ENCODE assay signal across 1 cellular context in the genomic region with DNA sequence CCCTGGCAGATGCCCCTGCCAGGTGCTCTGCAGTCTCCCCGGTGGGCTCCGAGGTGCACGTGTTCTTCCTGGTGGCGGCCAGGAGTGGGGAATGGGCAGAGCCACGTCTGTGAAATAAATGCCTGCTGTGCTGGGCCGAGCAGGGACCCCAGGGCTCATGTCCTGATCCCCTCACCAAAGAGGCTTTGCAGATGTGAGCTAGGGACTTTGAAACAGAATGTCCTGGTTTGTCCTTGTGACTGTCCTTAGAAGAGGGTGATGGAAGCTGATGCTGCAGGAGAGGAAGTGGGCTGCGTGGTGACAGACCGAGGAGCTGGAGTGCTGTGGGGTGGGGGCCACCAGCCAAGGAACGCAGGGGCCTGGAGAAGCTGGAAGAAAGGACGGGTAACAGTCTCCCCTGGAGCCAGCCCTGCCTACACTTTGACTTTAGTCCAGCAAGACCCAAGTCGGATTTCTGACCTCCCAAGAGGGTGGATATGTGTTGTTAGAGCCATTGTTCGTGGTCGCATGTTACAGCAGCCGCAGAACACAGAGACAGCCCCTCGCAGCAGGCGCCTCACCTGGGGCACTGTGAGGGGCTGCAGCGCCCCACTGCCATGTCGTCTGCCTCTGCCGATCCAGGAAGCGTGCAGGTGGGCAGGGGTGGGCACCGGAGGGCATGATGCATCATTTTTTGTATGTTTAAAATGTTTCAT.
TF ChIP-seq lines count a peak whose summit lies in the region.

No MANE protein-coding gene starts in this region.

TF ChIP-seq in SK-N-SH treated with all-trans-retinoic acid at 6 μM for 48 hours, 23 proteins besides CTCF, POLR2A, EP300 and RAD21 (continued from another document):
- TF ChIP-seq, protein P1, sequence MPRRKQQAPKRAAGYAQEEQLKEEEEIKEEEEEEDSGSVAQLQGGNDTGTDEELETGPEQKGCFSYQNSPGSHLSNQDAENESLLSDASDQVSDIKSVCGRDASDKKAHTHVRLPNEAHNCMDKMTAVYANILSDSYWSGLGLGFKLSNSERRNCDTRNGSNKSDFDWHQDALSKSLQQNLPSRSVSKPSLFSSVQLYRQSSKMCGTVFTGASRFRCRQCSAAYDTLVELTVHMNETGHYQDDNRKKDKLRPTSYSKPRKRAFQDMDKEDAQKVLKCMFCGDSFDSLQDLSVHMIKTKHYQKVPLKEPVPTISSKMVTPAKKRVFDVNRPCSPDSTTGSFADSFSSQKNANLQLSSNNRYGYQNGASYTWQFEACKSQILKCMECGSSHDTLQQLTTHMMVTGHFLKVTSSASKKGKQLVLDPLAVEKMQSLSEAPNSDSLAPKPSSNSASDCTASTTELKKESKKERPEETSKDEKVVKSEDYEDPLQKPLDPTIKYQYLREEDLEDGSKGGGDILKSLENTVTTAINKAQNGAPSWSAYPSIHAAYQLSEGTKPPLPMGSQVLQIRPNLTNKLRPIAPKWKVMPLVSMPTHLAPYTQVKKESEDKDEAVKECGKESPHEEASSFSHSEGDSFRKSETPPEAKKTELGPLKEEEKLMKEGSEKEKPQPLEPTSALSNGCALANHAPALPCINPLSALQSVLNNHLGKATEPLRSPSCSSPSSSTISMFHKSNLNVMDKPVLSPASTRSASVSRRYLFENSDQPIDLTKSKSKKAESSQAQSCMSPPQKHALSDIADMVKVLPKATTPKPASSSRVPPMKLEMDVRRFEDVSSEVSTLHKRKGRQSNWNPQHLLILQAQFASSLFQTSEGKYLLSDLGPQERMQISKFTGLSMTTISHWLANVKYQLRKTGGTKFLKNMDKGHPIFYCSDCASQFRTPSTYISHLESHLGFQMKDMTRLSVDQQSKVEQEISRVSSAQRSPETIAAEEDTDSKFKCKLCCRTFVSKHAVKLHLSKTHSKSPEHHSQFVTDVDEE (CRISPR knock-in tag; IDR thresholded peaks at IDR 0.05) = no peak
- TF ChIP-seq BACH2 (CRISPR knock-in tag; IDR thresholded peaks at IDR 0.05; ENCODE audit: borderline replicate concordance) (no peak), ZFP3 (CRISPR knock-in tag; IDR thresholded peaks at IDR 0.05) (no peak), PPARA (CRISPR knock-in tag; IDR thresholded peaks at IDR 0.05; ENCODE audit: borderline replicate concordance) (no peak), TCF4 (CRISPR knock-in tag; IDR thresholded peaks at IDR 0.05; ENCODE audit: borderline replicate concordance) (no peak), ZNF8 (CRISPR knock-in tag; IDR thresholded peaks at IDR 0.05) (no peak)
- TF ChIP-seq, protein P2, sequence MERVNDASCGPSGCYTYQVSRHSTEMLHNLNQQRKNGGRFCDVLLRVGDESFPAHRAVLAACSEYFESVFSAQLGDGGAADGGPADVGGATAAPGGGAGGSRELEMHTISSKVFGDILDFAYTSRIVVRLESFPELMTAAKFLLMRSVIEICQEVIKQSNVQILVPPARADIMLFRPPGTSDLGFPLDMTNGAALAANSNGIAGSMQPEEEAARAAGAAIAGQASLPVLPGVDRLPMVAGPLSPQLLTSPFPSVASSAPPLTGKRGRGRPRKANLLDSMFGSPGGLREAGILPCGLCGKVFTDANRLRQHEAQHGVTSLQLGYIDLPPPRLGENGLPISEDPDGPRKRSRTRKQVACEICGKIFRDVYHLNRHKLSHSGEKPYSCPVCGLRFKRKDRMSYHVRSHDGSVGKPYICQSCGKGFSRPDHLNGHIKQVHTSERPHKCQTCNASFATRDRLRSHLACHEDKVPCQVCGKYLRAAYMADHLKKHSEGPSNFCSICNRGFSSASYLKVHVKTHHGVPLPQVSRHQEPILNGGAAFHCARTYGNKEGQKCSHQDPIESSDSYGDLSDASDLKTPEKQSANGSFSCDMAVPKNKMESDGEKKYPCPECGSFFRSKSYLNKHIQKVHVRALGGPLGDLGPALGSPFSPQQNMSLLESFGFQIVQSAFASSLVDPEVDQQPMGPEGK (CRISPR knock-in tag; IDR thresholded peaks at IDR 0.05; ENCODE audit: borderline replicate concordance) = no peak
